ENCODE assay signal across 31 cellular contexts in the genomic region with DNA sequence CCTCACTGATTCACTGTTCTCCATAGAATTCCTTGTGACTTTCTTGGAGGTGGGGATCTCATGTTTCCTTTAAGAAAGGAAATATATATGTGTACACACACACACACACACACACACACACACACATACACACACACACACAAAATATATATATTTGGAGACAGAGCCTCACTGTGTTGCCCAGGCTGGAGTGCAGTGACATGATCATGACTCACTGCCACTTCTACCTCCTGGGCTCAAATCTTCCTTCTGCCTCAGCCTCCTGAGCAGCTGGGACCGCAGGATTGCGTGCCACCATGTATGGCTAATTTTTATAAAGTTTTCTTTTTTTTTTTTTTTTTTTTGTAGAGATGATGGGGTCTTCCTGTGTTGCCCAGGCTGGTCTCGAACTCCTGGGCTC. TPM values are rescaled to one million over a fixed set of nuclear protein-coding genes. Genes with fewer than 3 reads are reported as not detected.
"Had no signal": no experiment of that assay in that cellular context is flagged by ENCODE, and none has a peak within 500 bp of the region (broad histone marks: within the 10 kb centered on the region; RNA-seq: fewer than 3 reads in every experiment).

No MANE protein-coding gene starts in this region.

- H3K4me3 Mint-ChIP-seq: activated CD4-positive, alpha-beta T cell treated with anti-CD3 and anti-CD28 coated beads, Interleukin-2, amount 10 ng/mL, durations not matched to agents 7 days and 5 days; activated CD8-positive, alpha-beta T cell treated with anti-CD3 and anti-CD28 coated beads for 36 hours; activated naive CD4-positive, alpha-beta T cell treated with anti-CD3 and anti-CD28 coated beads, Interleukin-2, amount 50 U/mL, for 24 hours; activated naive CD8-positive, alpha-beta T cell treated with anti-CD3 and anti-CD28 coated beads, Interleukin-2, amount 50 U/mL, for 24 hours; effector memory CD8-positive, alpha-beta T cell; mesothelial cell of epicardium; naive B cell; stimulated activated naive B cell treated with anti-CD40 and anti-IgM and Interleukin-4, amounts not matched to agents 10 μg/mL and 1 μg/mL and 100 μg/mL, for 72 hours; T-helper 1 cell treated with Interleukin-12 subunit alpha and Interleukin-12 subunit beta and Interleukin-4 antibody, amounts not matched to agents 30 μg/mL and 1 μg/mL, for 36 hours had no signal

- FAIRE-seq: kidney, TTC549 had no signal

- H3K4me1 ChIP-seq: parathyroid adenoma, psoas muscle, stomach, upper lobe of right lung had no signal

- H2AFZ ChIP-seq: parathyroid adenoma had no signal

- H3K27ac Mint-ChIP-seq: activated CD4-positive, alpha-beta T cell treated with anti-CD3 and anti-CD28 coated beads, Interleukin-2, amount 10 ng/mL, durations not matched to agents 7 days and 5 days; activated CD8-positive, alpha-beta T cell treated with anti-CD3 and anti-CD28 coated beads for 36 hours; activated naive CD4-positive, alpha-beta T cell treated with anti-CD3 and anti-CD28 coated beads, Interleukin-2, amount 50 U/mL, for 24 hours; activated naive CD8-positive, alpha-beta T cell treated with anti-CD3 and anti-CD28 coated beads, Interleukin-2, amount 50 U/mL, for 24 hours; activated T-helper 2 cell treated with anti-CD3 and anti-CD28 coated beads, Interferon-gamma antibody, Interleukin-2, Interleukin-4, amounts not matched to agents 10 μg/mL and 5 μg/mL and 100 μg/mL, durations not matched to agents 14 hours and 24 hours and 36 hours; effector memory CD8-positive, alpha-beta T cell; mesothelial cell of epicardium; naive B cell; stimulated activated naive B cell treated with anti-CD40 and anti-IgM and Interleukin-4, amounts not matched to agents 10 μg/mL and 1 μg/mL and 100 μg/mL, for 72 hours; T-helper 1 cell treated with Interleukin-12 subunit alpha and Interleukin-12 subunit beta and Interleukin-4 antibody, amounts not matched to agents 30 μg/mL and 1 μg/mL, for 36 hours had no signal

- H3K36me3 ChIP-seq: right atrium auricular region, stomach, tibial artery, upper lobe of right lung, WERI-Rb-1 had no signal

- H3K27ac ChIP-seq: parathyroid adenoma, psoas muscle, right atrium auricular region, stomach, tibial artery, upper lobe of right lung, WERI-Rb-1 had no signal

- H3K9me3 ChIP-seq: psoas muscle, right atrium auricular region, stomach, tibial artery, upper lobe of right lung had no signal

- H3K9me3 Mint-ChIP-seq: activated CD4-positive, alpha-beta T cell treated with anti-CD3 and anti-CD28 coated beads, Interleukin-2, amount 10 ng/mL, durations not matched to agents 7 days and 5 days; activated CD8-positive, alpha-beta T cell treated with anti-CD3 and anti-CD28 coated beads for 36 hours; activated naive CD4-positive, alpha-beta T cell treated with anti-CD3 and anti-CD28 coated beads, Interleukin-2, amount 50 U/mL, for 24 hours; activated naive CD8-positive, alpha-beta T cell treated with anti-CD3 and anti-CD28 coated beads, Interleukin-2, amount 50 U/mL, for 24 hours; activated T-helper 2 cell treated with anti-CD3 and anti-CD28 coated beads, Interferon-gamma antibody, Interleukin-2, Interleukin-4, amounts not matched to agents 10 μg/mL and 5 μg/mL and 100 μg/mL, durations not matched to agents 14 hours and 24 hours and 36 hours; effector memory CD8-positive, alpha-beta T cell; mesothelial cell of epicardium; stimulated activated naive B cell treated with anti-CD40 and anti-IgM and Interleukin-4, amounts not matched to agents 10 μg/mL and 1 μg/mL and 100 μg/mL, for 72 hours; T-helper 1 cell treated with Interleukin-12 subunit alpha and Interleukin-12 subunit beta and Interleukin-4 antibody, amounts not matched to agents 30 μg/mL and 1 μg/mL, for 36 hours had no signal

- H3K36me3 Mint-ChIP-seq: activated naive CD4-positive, alpha-beta T cell treated with anti-CD3 and anti-CD28 coated beads, Interleukin-2, amount 50 U/mL, for 24 hours; mesothelial cell of epicardium; naive B cell; stimulated activated naive B cell treated with anti-CD40 and anti-IgM and Interleukin-4, amounts not matched to agents 10 μg/mL and 1 μg/mL and 100 μg/mL, for 72 hours had no signal

- ATAC-seq: activated CD8-positive, alpha-beta T cell treated with anti-CD3 and anti-CD28 coated beads for 36 hours; activated naive CD8-positive, alpha-beta T cell treated with anti-CD3 and anti-CD28 coated beads, Interleukin-2, amount 50 U/mL, for 24 hours; effector memory CD8-positive, alpha-beta T cell; left colon; psoas muscle; stimulated activated naive B cell treated with anti-CD40 and anti-IgM and Interleukin-4, amounts not matched to agents 10 μg/mL and 1 μg/mL and 100 μg/mL, for 72 hours; upper lobe of right lung had no signal

- H3K9ac ChIP-seq: parathyroid adenoma had no signal

- H3K4me3 ChIP-seq: psoas muscle, right atrium auricular region, smooth muscle cell, stomach, tibial artery, upper lobe of right lung had no signal

- H3K4me1 Mint-ChIP-seq: activated naive CD4-positive, alpha-beta T cell treated with anti-CD3 and anti-CD28 coated beads, Interleukin-2, amount 50 U/mL, for 24 hours; activated naive CD8-positive, alpha-beta T cell treated with anti-CD3 and anti-CD28 coated beads, Interleukin-2, amount 50 U/mL, for 24 hours; mesothelial cell of epicardium; naive B cell; stimulated activated naive B cell treated with anti-CD40 and anti-IgM and Interleukin-4, amounts not matched to agents 10 μg/mL and 1 μg/mL and 100 μg/mL, for 72 hours had no signal

- H3K27me3 Mint-ChIP-seq: activated CD8-positive, alpha-beta T cell treated with anti-CD3 and anti-CD28 coated beads for 36 hours; activated naive CD4-positive, alpha-beta T cell treated with anti-CD3 and anti-CD28 coated beads, Interleukin-2, amount 50 U/mL, for 24 hours had no signal

- H3K4me2 ChIP-seq: smooth muscle cell had no signal

- DNase-seq: activated CD4-positive, alpha-beta T cell treated with anti-CD3 and anti-CD28 coated beads, Interleukin-2, amount 10 ng/mL, durations not matched to agents 7 days and 5 days; activated CD4-positive, CD25-positive, alpha-beta regulatory T cell treated with anti-CD3 and anti-CD28 coated beads, Interleukin-2, amount 50 U/mL, for 72 hours; activated CD8-positive, alpha-beta T cell treated with anti-CD3 and anti-CD28 coated beads for 36 hours; activated naive CD8-positive, alpha-beta T cell treated with anti-CD3 and anti-CD28 coated beads, Interleukin-2, amount 50 U/mL, for 24 hours; activated T-cell treated with anti-CD3 and anti-CD28 coated beads, Interleukin-2, amount 50 U/mL, for 48 hours; cortex of kidney; effector memory CD8-positive, alpha-beta T cell; erythroblast; head of caudate nucleus; hippocampal formation; kidney; left colon; naive B cell; occipital lobe; psoas muscle; stimulated activated CD4-positive, alpha-beta T cell treated with anti-CD3 and anti-CD28 coated beads, Interleukin-1b, Interleukin-23, amount 100 ng/mL, for 48 hours; stimulated activated CD4-positive, alpha-beta T cell treated with anti-CD3 and anti-CD28 coated beads, Interleukin-4, amount 100 ng/mL, for 4 hours; stimulated activated naive B cell treated with anti-CD40 and anti-IgM and Interleukin-4, amounts not matched to agents 10 μg/mL and 1 μg/mL and 100 μg/mL, for 72 hours; stomach; T-helper 9 cell; tibial artery; upper lobe of right lung; WERI-Rb-1 had no signal

- H3K27me3 ChIP-seq: right atrium auricular region, tibial artery, upper lobe of right lung had no signal

- H3K79me2 ChIP-seq: parathyroid adenoma had no signal

RNA-seq across cellular contexts. Expression of a gene that starts 45.9 kb away (rescaled TPM):
- total RNA-seq: activated CD4-positive, alpha-beta T cell treated with anti-CD3 and anti-CD28 coated beads, Interleukin-2, amount 10 ng/mL, durations not matched to agents 7 days and 5 days; activated CD8-positive, alpha-beta T cell treated with anti-CD3 and anti-CD28 coated beads for 36 hours; activated T-helper 2 cell treated with anti-CD3 and anti-CD28 coated beads, Interferon-gamma antibody, Interleukin-2, Interleukin-4, amounts not matched to agents 10 μg/mL and 5 μg/mL and 100 μg/mL, durations not matched to agents 14 hours and 24 hours and 36 hours had no signal
